9 cellular contexts compared by ENCODE assay signal in the genomic region with DNA sequence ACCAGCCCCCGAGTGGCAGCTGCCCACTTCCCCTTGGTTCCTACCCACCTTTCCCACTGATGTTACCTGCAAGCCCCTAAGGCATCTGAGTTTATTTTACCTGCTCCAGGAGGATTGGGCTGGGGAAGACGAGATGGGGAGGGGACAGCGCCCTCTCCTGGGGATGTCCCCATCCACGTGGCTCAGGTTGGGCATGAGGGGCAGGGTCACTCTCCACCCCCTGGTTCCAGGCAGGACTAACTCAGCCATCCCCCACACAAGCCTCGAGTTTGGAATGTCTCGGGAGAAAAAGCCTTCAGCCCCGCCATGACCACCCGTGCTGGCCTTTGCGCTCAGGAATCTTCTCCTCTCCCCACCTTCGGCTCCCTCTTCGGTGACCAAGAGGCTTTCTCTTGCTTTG.
DNase-seq lines count a peak whose midpoint lies in the region; ATAC-seq and TF ChIP-seq lines count a peak whose summit lies in the region.
"Had no signal": no experiment of that assay in that cellular context is flagged by ENCODE, and none has a peak within 500 bp of the region (broad histone marks: within the 10 kb centered on the region; RNA-seq: fewer than 3 reads in every experiment).

No MANE protein-coding gene starts in this region.

- in situ Hi-C loops in astrocyte of the cerebellum (cut with HindIII; ENCODE audit: low sequenced_read_pairs): no loop called here

- no peaks in the 10 kb centered on the region for H3K4me1 Mint-ChIP-seq in activated CD8-positive, alpha-beta T cell treated with anti-CD3 and anti-CD28 coated beads for 36 hours (ENCODE audit: low read depth)
- H3K4me1 Mint-ChIP-seq in activated CD8-positive, alpha-beta T cell treated with anti-CD3 and anti-CD28 coated beads, Interleukin-2, amount 10 ng/mL, durations not matched to agents 7 days and 5 days (ENCODE audit: low read depth): no peaks in the 10 kb centered on the region

- CTCF ChIA-PET in activated CD8-positive, alpha-beta T cell treated with anti-CD3 and anti-CD28 coated beads for 36 hours (lab: Charles Lee): interaction anchor here (1.3 kb wide), 1 partner anchor 22 kb away, joined by 5 read pairs; no protein-coding TSS in a partner anchor
- CTCF ChIA-PET in activated CD8-positive, alpha-beta T cell treated with anti-CD3 and anti-CD28 coated beads, Interleukin-2, amount 10 ng/mL, durations not matched to agents 7 days and 5 days (lab: Charles Lee): no interaction called here

- H3K27me3 ChIP-seq in uterus: no peaks in the 10 kb centered on the region

- H3K27ac Mint-ChIP-seq in activated CD8-positive, alpha-beta T cell treated with anti-CD3 and anti-CD28 coated beads for 36 hours: no peak overlapping the region
- H3K27ac Mint-ChIP-seq in activated CD8-positive, alpha-beta T cell treated with anti-CD3 and anti-CD28 coated beads, Interleukin-2, amount 10 ng/mL, durations not matched to agents 7 days and 5 days: no peak overlapping the region

- no peaks in the 10 kb centered on the region for H3K9me3 Mint-ChIP-seq in activated CD8-positive, alpha-beta T cell treated with anti-CD3 and anti-CD28 coated beads for 36 hours
- H3K9me3 Mint-ChIP-seq in activated CD8-positive, alpha-beta T cell treated with anti-CD3 and anti-CD28 coated beads, Interleukin-2, amount 10 ng/mL, durations not matched to agents 7 days and 5 days (ENCODE audit: insufficient read depth): no peaks in the 10 kb centered on the region

- H3K4me3 Mint-ChIP-seq in activated CD8-positive, alpha-beta T cell treated with anti-CD3 and anti-CD28 coated beads for 36 hours: no peak overlapping the region
- H3K4me3 Mint-ChIP-seq in activated CD8-positive, alpha-beta T cell treated with anti-CD3 and anti-CD28 coated beads, Interleukin-2, amount 10 ng/mL, durations not matched to agents 7 days and 5 days: no peak overlapping the region

- intact Hi-C loops in activated CD8-positive, alpha-beta T cell treated with anti-CD3 and anti-CD28 coated beads for 36 hours (cut with micrococcal nuclease): no loop called here
- intact Hi-C loops in uterus (cut with DNase I; ENCODE audit: low total_unique reads): no loop called here

- H3K4me1 ChIP-seq in uterus: no peaks in the 10 kb centered on the region

- TF ChIP-seq POLR2A in uterus (IDR thresholded peaks at IDR 0.05): no peak

- TF ChIP-seq CTCF in activated CD8-positive, alpha-beta T cell treated with anti-CD3 and anti-CD28 coated beads for 36 hours (IDR thresholded peaks at IDR 0.05): no peak
- TF ChIP-seq CTCF in astrocyte of the cerebellum (IDR thresholded peaks at IDR 0.05; ENCODE audit: low read depth, low read length, missing control alignments) (peak; percentile 9), uterus (IDR thresholded peaks at IDR 0.05) (peak in 1 of 4 experiments; percentile 18)

- DNase-seq in activated CD8-positive, alpha-beta T cell treated with anti-CD3 and anti-CD28 coated beads for 36 hours: peak; percentile 7
- DNase-seq in activated CD8-positive, alpha-beta T cell treated with anti-CD3 and anti-CD28 coated beads, Interleukin-2, amount 10 ng/mL, durations not matched to agents 7 days and 5 days: no peak
- DNase-seq in astrocyte of the cerebellum (ENCODE audit: low read depth) (no peak), left lobe of liver (ENCODE audit: low spot score) (no peak), uterus (no peak), SW480 (ENCODE audit: low spot score) (no peak), NCI-H2107 treated with DMSO at 0.1 percent for 48 hours (lab: John Stamatoyannopoulos, UW; ENCODE audit: unreplicated experiment) (no peak), hypothalamus (lab: John Stamatoyannopoulos, UW) (no peak)
- DNase-seq: NCI-H1436 had no signal

- H3K4me3 ChIP-seq in astrocyte of the cerebellum (ENCODE audit: low read depth, low read length): no peak overlapping the region
- no peak overlapping the region for H3K4me3 ChIP-seq in uterus

- no peaks in the 10 kb centered on the region for H3K9me3 ChIP-seq in uterus

- POLR2A ChIA-PET in activated CD8-positive, alpha-beta T cell treated with anti-CD3 and anti-CD28 coated beads for 36 hours (lab: Charles Lee): no interaction called here
- POLR2A ChIA-PET in activated CD8-positive, alpha-beta T cell treated with anti-CD3 and anti-CD28 coated beads, Interleukin-2, amount 10 ng/mL, durations not matched to agents 7 days and 5 days (lab: Charles Lee): no interaction called here

- H3K36me3 Mint-ChIP-seq in activated CD8-positive, alpha-beta T cell treated with anti-CD3 and anti-CD28 coated beads for 36 hours (ENCODE audit: low read depth): no peaks in the 10 kb centered on the region
- no peaks in the 10 kb centered on the region for H3K36me3 Mint-ChIP-seq in activated CD8-positive, alpha-beta T cell treated with anti-CD3 and anti-CD28 coated beads, Interleukin-2, amount 10 ng/mL, durations not matched to agents 7 days and 5 days (ENCODE audit: low read depth)

- no peaks in the 10 kb centered on the region for H3K27me3 Mint-ChIP-seq in activated CD8-positive, alpha-beta T cell treated with anti-CD3 and anti-CD28 coated beads for 36 hours
- no peaks in the 10 kb centered on the region for H3K27me3 Mint-ChIP-seq in activated CD8-positive, alpha-beta T cell treated with anti-CD3 and anti-CD28 coated beads, Interleukin-2, amount 10 ng/mL, durations not matched to agents 7 days and 5 days (ENCODE audit: low read depth)

- H3K27ac ChIP-seq in uterus: peak overlapping the region; percentile 17 to 39

- ATAC-seq in activated CD8-positive, alpha-beta T cell treated with anti-CD3 and anti-CD28 coated beads for 36 hours: no peak
- ATAC-seq in activated CD8-positive, alpha-beta T cell treated with anti-CD3 and anti-CD28 coated beads, Interleukin-2, amount 10 ng/mL, durations not matched to agents 7 days and 5 days: no peak
- ATAC-seq in left lobe of liver: peak; percentile 6

- H3K36me3 ChIP-seq in uterus: no peaks in the 10 kb centered on the region
